In genomic region chr2:23414876-23415275, GRCh38 we compare ENCODE assay signal across 10 cellular contexts. TPM values are rescaled to one million over a fixed set of nuclear protein-coding genes. Genes with fewer than 3 reads are reported as not detected.
A peak's percentile ranks its signal among the peaks of the same experiment; 100 is the strongest.
DNase-seq lines count a peak whose midpoint lies in the region; ATAC-seq, FAIRE-seq and TF ChIP-seq lines count a peak whose summit lies in the region.
"Had no signal": no experiment of that assay in that cellular context is flagged by ENCODE, and none has a peak within 500 bp of the region (broad histone marks: within the 10 kb centered on the region; RNA-seq: fewer than 3 reads in every experiment).

No MANE protein-coding gene starts in this region.

- CTCF ChIA-PET in WTC11 (lab: Charles Lee): interaction anchor here (0.6 to 2.5 kb wide), 20 partner anchors 9 to 210 kb away, joined by 3 to 13 read pairs (median 4); partner anchors contain the start of gene KLHL29

- peak; percentile 94 for ATAC-seq in WTC11
- no peak for ATAC-seq in GM18502 (IDR thresholded peaks at IDR 0.05; ENCODE audit: poor library complexity, unreplicated experiment)
- no peak for ATAC-seq in GM19455 (IDR thresholded peaks at IDR 0.05; ENCODE audit: unreplicated experiment)
- no peak for ATAC-seq in upper lobe of left lung (ENCODE audit: low FRiP score in 2 of 2)
- ATAC-seq: activated T-cell treated with anti-CD3 and anti-CD28 coated beads, Interleukin-2, amount 50 U/mL, for 72 hours had no signal

- WGBS in upper lobe of left lung, 2 donors: 89 to 91% methylated on average over 4 of the region's 4 CpGs

- H3K4me1 Mint-ChIP-seq in HFFc6 (ENCODE audit: low read depth): peaks cover 90% of the 10 kb centered on the region
- H3K4me1 Mint-ChIP-seq in WTC11: peaks cover 17% of the 10 kb centered on the region

- H3K36me3 Mint-ChIP-seq in HFFc6 (ENCODE audit: low read depth) (peaks cover 25% of the 10 kb centered on the region), WTC11 (no peaks in the 10 kb centered on the region)

- H3K4me3 Mint-ChIP-seq in HFFc6 (no peak overlapping the region), WTC11 (no peak overlapping the region)
- H3K4me3 Mint-ChIP-seq: activated T-cell treated with anti-CD3 and anti-CD28 coated beads, Interleukin-2, amount 50 U/mL, for 72 hours had no signal

- peaks cover 0 to 11% (median 5%) of the 10 kb centered on the region in 4 donors for H3K4me1 ChIP-seq in upper lobe of left lung

- H3K9me3 Mint-ChIP-seq in HFFc6 (no peaks in the 10 kb centered on the region), WTC11 (0 out of 2 replicates have a peak, but pooled peaks cover 7% of the 10 kb centered on the region)
- H3K9me3 Mint-ChIP-seq: activated T-cell treated with anti-CD3 and anti-CD28 coated beads, Interleukin-2, amount 50 U/mL, for 72 hours had no signal

- no peak for TF ChIP-seq POLR2A in upper lobe of left lung (IDR thresholded peaks at IDR 0.05)

- H3K27ac Mint-ChIP-seq in HFFc6 (peak overlapping the region; percentile 8), WTC11 (no peak overlapping the region)
- H3K27ac Mint-ChIP-seq: activated T-cell treated with anti-CD3 and anti-CD28 coated beads, Interleukin-2, amount 50 U/mL, for 72 hours had no signal

- H3K27me3 ChIP-seq in upper lobe of left lung: no peaks in the 10 kb centered on the region

- no peak overlapping the region for H3K27ac ChIP-seq in upper lobe of left lung

- H3K9me3 ChIP-seq in upper lobe of left lung: no peaks in the 10 kb centered on the region

- DNase-seq in D721Med (ENCODE audit: insufficient read length, low spot score): no peak
- DNase-seq in HFFc6: peak; percentile 44
- DNase-seq in WTC11 (ENCODE audit: low spot score): peak; percentile 44
- DNase-seq in left kidney (ENCODE audit: low read depth, low spot score): peak; percentile 41
- no peak for DNase-seq in T-helper 1 cell
- no peak for DNase-seq in upper lobe of left lung
- DNase-seq: activated T-cell treated with anti-CD3 and anti-CD28 coated beads, Interleukin-2, amount 50 U/mL, for 72 hours; NCI-H774 had no signal

- POLR2A ChIA-PET in WTC11 (lab: Charles Lee): no interaction called here

- H3K27me3 Mint-ChIP-seq in HFFc6 (ENCODE audit: insufficient read depth) (peaks cover 5% of the 10 kb centered on the region), WTC11 (ENCODE audit: low read depth) (no peaks in the 10 kb centered on the region)

- H3K4me3 ChIP-seq in upper lobe of left lung: no peak overlapping the region

- H3K36me3 ChIP-seq in upper lobe of left lung: no peaks in the 10 kb centered on the region

- FAIRE-seq in D721Med (lab: Jason Lieb, UNC): no peak

- no peak for TF ChIP-seq EP300 in upper lobe of left lung (IDR thresholded peaks at IDR 0.05)

- peak; percentile 20 for TF ChIP-seq CTCF in D721Med (IDR thresholded peaks at IDR 0.05; ENCODE audit: insufficient read depth, missing control alignments)
- TF ChIP-seq CTCF in HFFc6 (IDR thresholded peaks at IDR 0.05): peak; percentile 68
- TF ChIP-seq CTCF in WTC11 (IDR thresholded peaks at IDR 0.05): peak; percentile 23; the same call in 1 of the 2 replicates
- TF ChIP-seq CTCF in upper lobe of left lung (IDR thresholded peaks at IDR 0.05): no peak

TF ChIP-seq in WTC11, 78 proteins besides CTCF, POLR2A, EP300 and RAD21:
- TF ChIP-seq FOXP4 (CRISPR knock-in tag; IDR thresholded peaks at IDR 0.05) (no peak), SOX15 (CRISPR knock-in tag; IDR thresholded peaks at IDR 0.05) (no peak)

RNA-seq across cellular contexts. Expression of gene KLHL29, which starts 29.9 kb away (rescaled TPM):
- total RNA-seq in HFFc6 (2021; fragmentation: NEBNext Ultra II Directional; extraction: Animal tissue kit (Norgen Biotek cat#: 25700)): 1 to 10 TPM; 7.4 to 9.7 (median 8.6) TPM
- 6.8 to 7.3 TPM (median 7.1 TPM) in 3 replicates for total RNA-seq in WTC11 (2021)
- 10 to 100 TPM in 5 of 6 donors, 1 to 10 TPM in 1; 8.6 to 34.4 (median 18.2) TPM for total RNA-seq in upper lobe of left lung

Comparison
In these comparisons a context has a peak if more than half of its experiments do, and no peak if none do; other contexts are left out.
1. DNase-seq: peak in HFFc6 (single experiment), WTC11 (single experiment) and left kidney (single experiment); none in D721Med (single experiment), T-helper 1 cell (0 of 5) and upper lobe of left lung (0 of 2).
2. CTCF ChIP-seq: peak in D721Med (single experiment), HFFc6 (single experiment) and WTC11 (single experiment); none in upper lobe of left lung (0 of 6).